Comparison of ENCODE assay signal across 10 cellular contexts in the genomic region with DNA sequence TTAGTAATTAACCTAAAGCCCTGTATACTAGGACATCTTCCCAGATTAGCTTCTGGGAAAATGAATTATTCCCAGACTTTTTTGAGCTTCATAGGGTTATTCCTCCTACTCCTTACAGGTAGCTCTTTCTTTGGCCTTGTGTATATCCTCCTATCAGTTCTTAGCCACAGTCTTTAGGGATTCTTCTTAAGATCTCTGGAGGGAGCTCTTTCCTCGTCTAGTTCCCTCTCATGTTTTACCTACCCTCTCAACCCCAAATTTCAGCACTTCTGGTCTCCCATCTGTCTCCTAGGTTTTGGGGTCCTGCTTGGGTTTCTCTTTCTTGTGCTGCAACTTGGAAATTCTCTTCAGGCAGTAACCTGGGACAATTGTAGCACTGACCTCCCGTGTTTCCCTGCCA. TPM values are rescaled to one million over a fixed set of nuclear protein-coding genes. Genes with fewer than 3 reads are reported as not detected.
DNase-seq lines count a peak whose midpoint lies in the region; ATAC-seq and TF ChIP-seq lines count a peak whose summit lies in the region.
"Had no signal": no experiment of that assay in that cellular context is flagged by ENCODE, and none has a peak within 500 bp of the region (broad histone marks: within the 10 kb centered on the region; RNA-seq: fewer than 3 reads in every experiment).

No MANE protein-coding gene starts in this region.

- no peak overlapping the region for H3K9ac ChIP-seq in neural progenitor cell

- H2AFZ ChIP-seq in neural progenitor cell (replicated peaks), result peak overlapping the region; percentile 53

- no peak overlapping the region for H3K27ac ChIP-seq in neural progenitor cell

- H3K9me3 Mint-ChIP-seq in neural progenitor cell, result peaks cover 3% of the 10 kb centered on the region

- no peaks in the 10 kb centered on the region for H3K79me2 ChIP-seq in neural progenitor cell (ENCODE audit: low read depth)

- ATAC-seq in HG02885 (IDR thresholded peaks at IDR 0.05; ENCODE audit: poor library complexity, unreplicated experiment) (peak; percentile 51), HG03175 (IDR thresholded peaks at IDR 0.05; ENCODE audit: unreplicated experiment) (no peak), HG03045 (IDR thresholded peaks at IDR 0.05; ENCODE audit: unreplicated experiment) (no peak), HG03135 (IDR thresholded peaks at IDR 0.05; ENCODE audit: unreplicated experiment) (no peak)
- ATAC-seq: effector memory CD8-positive, alpha-beta T cell; stimulated activated effector memory CD8-positive, alpha-beta T cell treated with anti-CD3 and anti-CD28 coated beads, Interleukin-12 subunit alpha, Interleukin-12 subunit beta, amount 100 ng/mL, for 72 hours had no signal

- no peaks in the 10 kb centered on the region for H3K27me3 ChIP-seq in neural progenitor cell

- H3K4me3 ChIP-seq in neural progenitor cell, result no peak overlapping the region

- no peaks in the 10 kb centered on the region for H4K20me1 ChIP-seq in neural progenitor cell (ENCODE audit: low read depth)

- peaks cover 2% of the 10 kb centered on the region for H3K36me3 Mint-ChIP-seq in neural progenitor cell
- H3K36me3 Mint-ChIP-seq: stimulated activated effector memory CD8-positive, alpha-beta T cell treated with anti-CD3 and anti-CD28 coated beads, Interleukin-12 subunit alpha, Interleukin-12 subunit beta, amount 100 ng/mL, for 72 hours had no signal

- H3K4me1 ChIP-seq in neural progenitor cell, result no peaks in the 10 kb centered on the region

- DNase-seq in NCI-H2171 treated with DMSO at 0.1 percent for 48 hours (lab: John Stamatoyannopoulos, UW) (peak; percentile 47), NCI-H2171 (lab: John Stamatoyannopoulos, UW) (no peak), RKO (ENCODE audit: low spot score) (peak; percentile 72), neural progenitor cell (ENCODE audit: low spot score) (peak; percentile 36)
- DNase-seq: effector memory CD8-positive, alpha-beta T cell had no signal

- no peaks in the 10 kb centered on the region for H3F3A ChIP-seq in neural progenitor cell (ENCODE audit: low read depth)

- TF ChIP-seq CTCF in neural progenitor cell (IDR thresholded peaks at IDR 0.05), result peak; percentile 56

- H3K36me3 ChIP-seq in neural progenitor cell, result no peaks in the 10 kb centered on the region

- no peaks in the 10 kb centered on the region for H3K9me3 ChIP-seq in neural progenitor cell (ENCODE audit: low read depth)

- no peaks in the 10 kb centered on the region for H3K4me1 Mint-ChIP-seq in neural progenitor cell
- H3K4me1 Mint-ChIP-seq: stimulated activated effector memory CD8-positive, alpha-beta T cell treated with anti-CD3 and anti-CD28 coated beads, Interleukin-12 subunit alpha, Interleukin-12 subunit beta, amount 100 ng/mL, for 72 hours had no signal

- no peak overlapping the region for H3K4me3 Mint-ChIP-seq in neural progenitor cell
- H3K4me3 Mint-ChIP-seq: effector memory CD8-positive, alpha-beta T cell; stimulated activated effector memory CD8-positive, alpha-beta T cell treated with anti-CD3 and anti-CD28 coated beads, Interleukin-12 subunit alpha, Interleukin-12 subunit beta, amount 100 ng/mL, for 72 hours had no signal

- H3K4me2 ChIP-seq in neural progenitor cell, result no peak overlapping the region

- no peaks in the 10 kb centered on the region for H3K27me3 Mint-ChIP-seq in neural progenitor cell (ENCODE audit: insufficient read depth, low read depth)

- H3K27ac Mint-ChIP-seq in neural progenitor cell, result no peak overlapping the region
- H3K27ac Mint-ChIP-seq: effector memory CD8-positive, alpha-beta T cell; stimulated activated effector memory CD8-positive, alpha-beta T cell treated with anti-CD3 and anti-CD28 coated beads, Interleukin-12 subunit alpha, Interleukin-12 subunit beta, amount 100 ng/mL, for 72 hours had no signal

RNA-seq across cellular contexts. Expression of a gene that starts 46.4 kb away (rescaled TPM):
- total RNA-seq in neural progenitor cell (ENCODE audit: low replicate concordance), result 6.6 and 8.1 TPM in 2 replicates
